In the genomic region with DNA sequence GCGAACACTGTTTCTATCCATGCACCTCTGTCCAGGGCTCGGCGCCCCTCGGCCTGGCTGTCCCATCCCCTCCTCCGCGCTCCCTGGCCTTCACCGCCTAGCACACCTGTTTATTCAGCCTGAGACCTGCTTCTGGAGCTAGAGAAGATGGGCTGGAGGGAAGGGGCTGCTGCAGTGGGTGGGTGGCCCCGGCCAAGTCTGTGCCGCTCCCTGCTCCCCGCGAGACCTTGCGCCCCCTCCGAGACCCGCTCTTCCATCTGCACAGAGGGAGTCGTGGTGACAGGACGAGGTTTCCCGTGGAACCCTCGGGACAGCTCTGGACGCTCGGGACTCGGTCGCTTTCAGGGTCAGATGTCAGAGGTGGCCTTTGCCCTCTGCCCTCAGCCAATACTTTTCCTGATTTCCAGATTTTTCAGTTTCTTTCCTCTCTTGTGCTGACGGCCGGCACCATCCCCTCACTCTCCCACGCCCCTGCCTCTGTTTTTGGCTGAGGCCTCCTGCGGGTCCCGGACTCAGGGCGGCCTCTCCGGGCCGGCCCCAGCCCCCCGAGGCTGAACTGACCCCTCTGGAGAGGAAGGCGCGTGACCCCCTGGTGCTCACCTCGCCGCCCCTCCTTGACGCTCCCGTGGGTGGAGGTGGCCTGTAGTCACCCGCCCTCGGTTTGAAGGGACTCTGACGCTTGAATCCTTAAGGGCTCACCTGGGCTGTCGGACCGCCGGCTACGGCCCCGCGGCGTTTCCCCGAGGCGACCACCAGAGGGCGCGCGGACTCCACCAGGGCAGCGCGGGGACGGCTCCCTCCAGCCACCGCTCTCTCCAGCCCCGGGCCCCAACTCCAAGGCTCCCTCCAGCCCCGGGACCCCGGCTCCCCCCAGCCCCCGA, we compare ENCODE assay signal across 8 cellular contexts.
DNase-seq lines count a peak whose midpoint lies in the region; ATAC-seq and TF ChIP-seq lines count a peak whose summit lies in the region.

No MANE protein-coding gene starts in this region.

- peak; percentile 8 for DNase-seq in NCI-H2107 treated with DMSO at 0.1 percent for 48 hours (lab: John Stamatoyannopoulos, UW; ENCODE audit: unreplicated experiment)
- no peak for DNase-seq in NCI-H2107 (lab: John Stamatoyannopoulos, UW)
- DNase-seq in activated naive CD8-positive, alpha-beta T cell treated with anti-CD3 and anti-CD28 coated beads, Interleukin-2, amount 50 U/mL, for 16 hours (ENCODE audit: low read depth, low spot score) = peak; percentile 47
- DNase-seq in hepatic stellate cell (ENCODE audit: low spot score) = peak; percentile 79
- DNase-seq in stimulated activated CD4-positive, alpha-beta T cell treated with anti-CD3 and anti-CD28 coated beads, Interleukin-12 subunit alpha, Interleukin-12 subunit beta, amount 100 ng/mL, for 24 hours (ENCODE audit: low read depth in 2 of 2) = peak; percentile 43 to 62

- peak; percentile 58 for ATAC-seq in HG03108 (IDR thresholded peaks at IDR 0.05; ENCODE audit: unreplicated experiment)
- ATAC-seq in SK-N-SH treated with all-trans-retinoic acid at 6 μM for 48 hours = peak; percentile 90
- no peak for ATAC-seq in HG02623 (IDR thresholded peaks at IDR 0.05; ENCODE audit: unreplicated experiment)

TF ChIP-seq in SK-N-SH treated with all-trans-retinoic acid at 6 μM for 48 hours, 23 proteins besides CTCF, POLR2A, EP300 and RAD21:
- TF ChIP-seq CSDC2 (CRISPR knock-in tag; IDR thresholded peaks at IDR 0.05) (no peak), ZC3H10 (CRISPR knock-in tag; IDR thresholded peaks at IDR 0.05) (no peak), ZNF565 (CRISPR knock-in tag; conservative IDR thresholded peaks at IDR 0.05; ENCODE audit: low read depth) (no peak), TSHZ2 (CRISPR knock-in tag; IDR thresholded peaks at IDR 0.05) (no peak)
